In genomic region chr14:93104961-93105360, GRCh38 we compare ENCODE assay signal across 8 cellular contexts. TPM values are rescaled to one million over a fixed set of nuclear protein-coding genes. Genes with fewer than 3 reads are reported as not detected.
DNase-seq lines count a peak whose midpoint lies in the region; ATAC-seq, FAIRE-seq and TF ChIP-seq lines count a peak whose summit lies in the region.
"Had no signal": no experiment of that assay in that cellular context is flagged by ENCODE, and none has a peak within 500 bp of the region (broad histone marks: within the 10 kb centered on the region; RNA-seq: fewer than 3 reads in every experiment).

No MANE protein-coding gene starts in this region.

- H3K79me1 ChIP-seq in H9 (ENCODE audit: insufficient read depth, low read depth, low read length, poor library complexity, severe bottlenecking) = peaks cover 16% of the 10 kb centered on the region

- no peaks in the 10 kb centered on the region for H3F3A ChIP-seq in neural progenitor cell (ENCODE audit: low read depth)

- no peaks in the 10 kb centered on the region for H3K27me3 Mint-ChIP-seq in CD4-positive, alpha-beta T cell
- H3K27me3 Mint-ChIP-seq in H9 (ENCODE audit: low read depth) = no peaks in the 10 kb centered on the region
- peaks cover 36% of the 10 kb centered on the region for H3K27me3 Mint-ChIP-seq in astrocyte (ENCODE audit: low read depth, unreplicated experiment)
- peaks cover 6% of the 10 kb centered on the region for H3K27me3 Mint-ChIP-seq in neural progenitor cell (ENCODE audit: insufficient read depth, low read depth)

- FAIRE-seq in astrocyte (lab: Jason Lieb, UNC) = no peak

- H2AFZ ChIP-seq in H9 (ENCODE audit: low read length) (no peak overlapping the region), astrocyte (ENCODE audit: low read depth, low read length) (no peak overlapping the region), neural progenitor cell (replicated peaks) (no peak overlapping the region)

- ATAC-seq in CD4-positive, alpha-beta T cell (ENCODE audit: poor library complexity) = no peak

- CTCF ChIA-PET in CD4-positive, alpha-beta T cell (lab: Charles Lee) = interaction anchor here (1.0 to 3.8 kb wide), 2 partner anchors 8 to 10 kb away, joined by 3 to 17 read pairs; no protein-coding TSS in a partner anchor

- H2BK20ac ChIP-seq in H9 (ENCODE audit: low read depth, low read length, poor library complexity, severe bottlenecking) = no peak overlapping the region

- no peak for DNase-seq in CD4-positive, alpha-beta T cell
- DNase-seq in H9 (peak; percentile 69), astrocyte (ENCODE audit: low read depth) (no peak), neural progenitor cell (ENCODE audit: low spot score) (no peak), EL (no peak), suprapubic skin (ENCODE audit: low spot score in 2 of 2) (no peak), MG63 (no peak)
- DNase-seq: caudate nucleus had no signal

- no peak overlapping the region for H3K9ac ChIP-seq in H9 (ENCODE audit: extremely low read depth, insufficient read length, low read length)
- H3K9ac ChIP-seq in astrocyte (ENCODE audit: low read length) = peak overlapping the region; percentile 46
- H3K9ac ChIP-seq in neural progenitor cell = no peak overlapping the region

- H3K18ac ChIP-seq in H9 (ENCODE audit: insufficient read length, low read depth, low read length) = no peak overlapping the region

- H3K27me3 ChIP-seq in CD4-positive, alpha-beta T cell (ENCODE audit: control insufficient read depth, insufficient read depth, low read length) = no peaks in the 10 kb centered on the region
- H3K27me3 ChIP-seq in H9 (ENCODE audit: insufficient read depth, low read length) (no peaks in the 10 kb centered on the region), astrocyte (ENCODE audit: insufficient read depth, low read length) (no peaks in the 10 kb centered on the region), neural progenitor cell (no peaks in the 10 kb centered on the region), suprapubic skin (no peaks in the 10 kb centered on the region), MG63 (no peaks in the 10 kb centered on the region)

- no peak overlapping the region for H4K8ac ChIP-seq in H9 (replicated peaks; ENCODE audit: insufficient read length, low read depth, low read length)

- H3K56ac ChIP-seq in H9 (ENCODE audit: insufficient read length, low read depth, low read length) = no peak overlapping the region

- peaks cover 21% of the 10 kb centered on the region for H3K4me1 Mint-ChIP-seq in CD4-positive, alpha-beta T cell (ENCODE audit: low read depth)
- H3K4me1 Mint-ChIP-seq in H9 (peaks cover 43 to 58% of the 10 kb centered on the region in 2 experiments), astrocyte (ENCODE audit: low read depth, unreplicated experiment) (no peaks in the 10 kb centered on the region), neural progenitor cell (peaks cover 13% of the 10 kb centered on the region)

- H3K4me3 Mint-ChIP-seq in CD4-positive, alpha-beta T cell = no peak overlapping the region
- H3K4me3 Mint-ChIP-seq in H9 = no peak overlapping the region
- no peak overlapping the region for H3K4me3 Mint-ChIP-seq in astrocyte (ENCODE audit: unreplicated experiment)
- no peak overlapping the region for H3K4me3 Mint-ChIP-seq in neural progenitor cell

- POLR2A ChIA-PET in CD4-positive, alpha-beta T cell (lab: Charles Lee) = interaction anchor here (1.9 kb wide), 1 partner anchor 9 kb away, joined by 19 read pairs; no protein-coding TSS in a partner anchor

- no peaks in the 10 kb centered on the region for H4K20me1 ChIP-seq in H9 (ENCODE audit: control insufficient read depth, insufficient read depth, insufficient read length)
- H4K20me1 ChIP-seq in astrocyte (ENCODE audit: insufficient read depth, low read length) = peaks cover 60% of the 10 kb centered on the region
- peaks cover 50% of the 10 kb centered on the region for H4K20me1 ChIP-seq in neural progenitor cell (ENCODE audit: low read depth)

- H3K9me3 ChIP-seq in CD4-positive, alpha-beta T cell (ENCODE audit: control insufficient read depth, low read length) = no peaks in the 10 kb centered on the region
- H3K9me3 ChIP-seq in H9 (ENCODE audit: control insufficient read depth, low read depth, low read length) (no peaks in the 10 kb centered on the region), astrocyte (ENCODE audit: insufficient read depth, low read depth, low read length) (no peaks in the 10 kb centered on the region), neural progenitor cell (ENCODE audit: low read depth) (no peaks in the 10 kb centered on the region), suprapubic skin (no peaks in the 10 kb centered on the region), MG63 (no peaks in the 10 kb centered on the region)

- H3K4me2 ChIP-seq in H9 (ENCODE audit: insufficient read depth, insufficient read length, low read length) = no peak overlapping the region
- H3K4me2 ChIP-seq in astrocyte (ENCODE audit: low read length) = peak overlapping the region; percentile 61
- no peak overlapping the region for H3K4me2 ChIP-seq in neural progenitor cell

- no peak overlapping the region for H3K23ac ChIP-seq in H9 (ENCODE audit: insufficient read length, low read depth, low read length)

- H3K27ac ChIP-seq in CD4-positive, alpha-beta T cell (ENCODE audit: low read depth, low read length) = no peak overlapping the region
- H3K27ac ChIP-seq in H9 (ENCODE audit: insufficient read length, low read depth, low read length) (no peak overlapping the region), astrocyte (ENCODE audit: low read depth, low read length) (no peak overlapping the region), neural progenitor cell (no peak overlapping the region), suprapubic skin (no peak overlapping the region)

- no peaks in the 10 kb centered on the region for H3K36me3 Mint-ChIP-seq in CD4-positive, alpha-beta T cell (ENCODE audit: low read depth)
- no peaks in the 10 kb centered on the region; a peak in 1 of 7 replicates for H3K36me3 Mint-ChIP-seq in H9 (ENCODE audit: insufficient read depth in 1 of 3, low read depth in 3 of 3)
- peaks cover 2% of the 10 kb centered on the region for H3K36me3 Mint-ChIP-seq in astrocyte (ENCODE audit: low read depth, unreplicated experiment)
- H3K36me3 Mint-ChIP-seq in neural progenitor cell = no peaks in the 10 kb centered on the region

- no peak overlapping the region for H3K14ac ChIP-seq in H9 (ENCODE audit: insufficient read depth, low read length)

- H2BK5ac ChIP-seq in H9 (ENCODE audit: insufficient read length, low read length) = no peak overlapping the region

- peaks cover 41% of the 10 kb centered on the region; the same call in 1 of the 2 replicates for H3K79me2 ChIP-seq in H9 (ENCODE audit: insufficient read depth, low read length)
- peaks cover 16% of the 10 kb centered on the region for H3K79me2 ChIP-seq in astrocyte (ENCODE audit: insufficient read depth, low read length)
- H3K79me2 ChIP-seq in neural progenitor cell (ENCODE audit: low read depth) = peaks cover 81% of the 10 kb centered on the region

- no peak overlapping the region for H2BK120ac ChIP-seq in H9 (ENCODE audit: low read depth, low read length, poor library complexity, severe bottlenecking)

- intact Hi-C loops in CD4-positive, alpha-beta T cell (cut with DNase I, micrococcal nuclease) = no loop called here

- no peaks in the 10 kb centered on the region for H3K9me3 Mint-ChIP-seq in CD4-positive, alpha-beta T cell
- no peaks in the 10 kb centered on the region for H3K9me3 Mint-ChIP-seq in H9
- no peaks in the 10 kb centered on the region for H3K9me3 Mint-ChIP-seq in astrocyte (ENCODE audit: unreplicated experiment)
- no peaks in the 10 kb centered on the region for H3K9me3 Mint-ChIP-seq in neural progenitor cell

- H2AK5ac ChIP-seq in H9 (ENCODE audit: insufficient read length, low read length) = no peak overlapping the region

- no peak for TF ChIP-seq EP300 in suprapubic skin (IDR thresholded peaks at IDR 0.05)

- H3K4me3 ChIP-seq in astrocyte (ENCODE audit: insufficient read depth, low read depth, low read length) (no peak overlapping the region), neural progenitor cell (no peak overlapping the region), suprapubic skin (no peak overlapping the region), MG63 (no peak overlapping the region)

- no peak for TF ChIP-seq CTCF in CD4-positive, alpha-beta T cell (IDR thresholded peaks at IDR 0.05)
- TF ChIP-seq CTCF in H9 (conservative IDR thresholded peaks at IDR 0.05) = peak; percentile 60
- TF ChIP-seq CTCF in astrocyte (IDR thresholded peaks at IDR 0.05; ENCODE audit: insufficient read depth, low read depth, low read length) = no peak
- TF ChIP-seq CTCF in neural progenitor cell (IDR thresholded peaks at IDR 0.05) = peak; percentile 26
- TF ChIP-seq CTCF in suprapubic skin (IDR thresholded peaks at IDR 0.05) = no peak

- no CpG with 5 or more reads among the region's 6 CpGs for WGBS in H9 (ENCODE audit: extremely low coverage, insufficient read length, low lambda C conversion rate)
- whole genome bisulfite sequencing in suprapubic skin = 84% methylated on average over 6 of the region's 6 CpGs

- no peak overlapping the region for H2BK15ac ChIP-seq in H9 (ENCODE audit: low read depth, low read length)

- no peaks in the 10 kb centered on the region for H3K36me3 ChIP-seq in astrocyte (ENCODE audit: insufficient read depth, low read length)
- no peaks in the 10 kb centered on the region for H3K36me3 ChIP-seq in neural progenitor cell
- no peaks in the 10 kb centered on the region for H3K36me3 ChIP-seq in suprapubic skin
- H3K36me3 ChIP-seq in MG63 = no peaks in the 10 kb centered on the region

- no peak overlapping the region for H3T11ph ChIP-seq in H9 (ENCODE audit: low read length)

- no peak overlapping the region for H4K5ac ChIP-seq in H9 (ENCODE audit: insufficient read length, low read depth, low read length)

- no peak overlapping the region for H4K91ac ChIP-seq in H9 (ENCODE audit: insufficient read length, low read depth, low read length)

- H2BK12ac ChIP-seq in H9 (ENCODE audit: insufficient read length, low read depth, low read length) = no peak overlapping the region

- TF ChIP-seq POLR2A in suprapubic skin (IDR thresholded peaks at IDR 0.05) = no peak

- H3K4me1 ChIP-seq in H9 (ENCODE audit: insufficient read depth, low read length) = peaks cover 4% of the 10 kb centered on the region; the same call in 1 of the 2 replicates
- H3K4me1 ChIP-seq in astrocyte (ENCODE audit: insufficient read depth, low read length) = peaks cover 4% of the 10 kb centered on the region
- H3K4me1 ChIP-seq in neural progenitor cell = peaks cover 5% of the 10 kb centered on the region
- H3K4me1 ChIP-seq in suprapubic skin = peaks cover 7% of the 10 kb centered on the region

- H3K23me2 ChIP-seq in H9 (ENCODE audit: insufficient read length, low read depth, low read length, poor library complexity, severe bottlenecking) = no peaks in the 10 kb centered on the region

- no peak overlapping the region for H3K4ac ChIP-seq in H9 (ENCODE audit: low read depth, low read length)

- peak overlapping the region; percentile 94 for H3K27ac Mint-ChIP-seq in CD4-positive, alpha-beta T cell
- H3K27ac Mint-ChIP-seq in H9 (peak overlapping the region; percentile 28 to 70 (median 44); a peak in 3 of 7 replicates), astrocyte (ENCODE audit: unreplicated experiment) (no peak overlapping the region), neural progenitor cell (no peak overlapping the region)

RNA-seq across cellular contexts. Expression of gene ITPK1, which starts 10.8 kb away (rescaled TPM):
- total RNA-seq in CD4-positive, alpha-beta T cell = 10 to 100 TPM; 19.0 to 20.6 TPM
- 89.5 and 92.7 TPM in 2 replicates for total RNA-seq in H9 (2021)
- total RNA-seq in astrocyte = 11.2 and 13.0 TPM in 2 replicates
- total RNA-seq in neural progenitor cell (ENCODE audit: low replicate concordance) = 25.8 and 34.6 TPM in 2 replicates
- 10 to 100 TPM; 29.9 to 33.6 (median 32.2) TPM for total RNA-seq in suprapubic skin
- 37.7 and 39.9 TPM in 2 replicates for total RNA-seq in MG63 (2014; rRNA removed; shearing (Covaris generic); ENCODE audit: low replicate concordance)

Comparison
In these comparisons a context has a peak if more than half of its experiments do, and no peak if none do; other contexts are left out.
1. H3K27ac Mint-ChIP-seq: peak in CD4-positive, alpha-beta T cell (single experiment) and H9 (3 of 3); none in astrocyte (single experiment) and neural progenitor cell (single experiment).
2. CTCF ChIP-seq: peak in H9 (single experiment) and neural progenitor cell (single experiment); none in CD4-positive, alpha-beta T cell (single experiment), astrocyte (single experiment) and suprapubic skin (0 of 2).